Comparison of ENCODE assay signal across 8 cellular contexts in genomic region chr9:91001146-91001611, GRCh38.
DNase-seq lines count a peak whose midpoint lies in the region; TF ChIP-seq lines count a peak whose summit lies in the region.

No MANE protein-coding gene starts in this region.

- TF ChIP-seq CTCF in LNCaP clone FGC (IDR thresholded peaks at IDR 0.05; ENCODE audit: control insufficient read depth, extremely low read depth, insufficient read depth), result no peak

- no peak overlapping the region for H3K4me3 ChIP-seq in LNCaP clone FGC (ENCODE audit: low read depth, low read length)

- DNase-seq in DMS153 (lab: John Stamatoyannopoulos, UW), result peak; percentile 96
- peak; percentile 70 for DNase-seq in LNCaP clone FGC (ENCODE audit: low read depth)
- peak; percentile 56 for DNase-seq in SHP77 treated with DMSO at 0.1 percent for 48 hours (lab: John Stamatoyannopoulos, UW)
- peak; percentile 98 for DNase-seq in kidney tubule cell (ENCODE audit: low spot score)
- DNase-seq in inferior parietal cortex (ENCODE audit: extremely low spot score), result no peak
- no peak for DNase-seq in NOMO-1 treated with dmso at 0.1 percent for 144 hours (lab: John Stamatoyannopoulos, UW; ENCODE audit: unreplicated experiment)
- DNase-seq in hepatic stellate cell (ENCODE audit: low spot score), result no peak
- DNase-seq in NCI-H526 treated with DMSO at 0.1 percent for 48 hours (lab: John Stamatoyannopoulos, UW), result no peak

Comparison
In these comparisons a context has a peak if more than half of its experiments do, and no peak if none do; other contexts are left out.
1. DNase-seq: peak in DMS153 (single experiment), LNCaP clone FGC (single experiment), SHP77 treated with DMSO at 0.1 percent for 48 hours (single experiment) and kidney tubule cell (single experiment); none in inferior parietal cortex (single experiment), NOMO-1 treated with dmso at 0.1 percent for 144 hours (single experiment), hepatic stellate cell (single experiment) and NCI-H526 treated with DMSO at 0.1 percent for 48 hours (single experiment).